29 cellular contexts compared by ENCODE assay signal in genomic region chr13:64057372-64058020, GRCh38.
"Had no signal": no experiment of that assay in that cellular context is flagged by ENCODE, and none has a peak within 500 bp of the region (broad histone marks: within the 10 kb centered on the region; RNA-seq: fewer than 3 reads in every experiment).

No MANE protein-coding gene starts in this region.

- H3K27me3 ChIP-seq: dorsolateral prefrontal cortex, esophagus muscularis mucosa, heart right ventricle, neutrophil, suprapubic skin, vagina had no signal

- H3K9ac ChIP-seq: parathyroid adenoma had no signal

- H3K4me2 ChIP-seq: smooth muscle cell had no signal

- H3K36me3 ChIP-seq: esophagus muscularis mucosa, heart right ventricle, neutrophil, suprapubic skin, vagina had no signal

- ATAC-seq: heart right ventricle; left lobe of liver; mucosa of descending colon; natural killer cell treated with Interleukin-12 subunit alpha and Interleukin-12 subunit beta and Interleukin-15 and Interleukin-18, amount 100 ng/mL, for 72 hours; sciatic nerve; stimulated activated naive CD8-positive, alpha-beta T cell treated with anti-CD3 and anti-CD28 coated beads, Interleukin-15, amount 100 ng/mL, for 72 hours had no signal

- H2AFZ ChIP-seq: parathyroid adenoma had no signal

- DNase-seq: dorsolateral prefrontal cortex; effector CD4-positive, alpha-beta T cell; endodermal cell; foreskin melanocyte; glutamatergic neuron; heart right ventricle; hypothalamus; mesenchymal stem cell; mucosa of descending colon; naive B cell; stimulated activated CD4-positive, alpha-beta T cell treated with anti-CD3 and anti-CD28 coated beads, Interleukin-12 subunit alpha, Interleukin-12 subunit beta, amount 100 ng/mL, for 4 hours; stimulated activated CD4-positive, alpha-beta T cell treated with anti-CD3 and anti-CD28 coated beads, Interleukin-1b, Interleukin-23, amount 100 ng/mL, for 48 hours; stimulated activated CD4-positive, alpha-beta T cell treated with anti-CD3 and anti-CD28 coated beads, Interleukin-4, amount 100 ng/mL, for 1 hour; stimulated activated CD8-positive, alpha-beta memory T cell treated with anti-CD3 and anti-CD28 coated beads, Interleukin-4, amount 100 ng/mL, for 48 hours; stimulated activated naive CD4-positive, alpha-beta T cell; stimulated activated naive CD8-positive, alpha-beta T cell treated with anti-CD3 and anti-CD28 coated beads, Interleukin-15, amount 100 ng/mL, for 72 hours had no signal

- H3K79me2 ChIP-seq: parathyroid adenoma had no signal

- H3K27ac ChIP-seq: dorsolateral prefrontal cortex, epithelial cell of prostate, esophagus muscularis mucosa, heart right ventricle, neutrophil, parathyroid adenoma, suprapubic skin, vagina had no signal

- H3K4me3 ChIP-seq: dorsolateral prefrontal cortex, esophagus muscularis mucosa, heart right ventricle, lung, mucosa of descending colon, smooth muscle cell, suprapubic skin, vagina had no signal

- H3K9me3 ChIP-seq: esophagus muscularis mucosa, neutrophil, suprapubic skin, vagina had no signal

- FAIRE-seq: colon, keratinocyte had no signal

- H3K4me1 ChIP-seq: esophagus muscularis mucosa, heart right ventricle, parathyroid adenoma, suprapubic skin, vagina had no signal
